In genomic region chr7:15684834-15685233, GRCh38 we compare ENCODE assay signal across 1 cellular context.
TF ChIP-seq lines count a peak whose summit lies in the region.

No MANE protein-coding gene starts in this region.

TF ChIP-seq in H1, 55 proteins besides CTCF, POLR2A, EP300 and RAD21 (continued from another document):
- TF ChIP-seq EZH2 (IDR thresholded peaks at IDR 0.05; ENCODE audit: low read depth, low read length, severe bottlenecking) (no peak), USF2 (IDR thresholded peaks at IDR 0.05; ENCODE audit: low read length) (no peak), SRF (IDR thresholded peaks at IDR 0.05; ENCODE audit: low read depth, low read length) (no peak), SAP30 (IDR thresholded peaks at IDR 0.05; ENCODE audit: insufficient read depth, insufficient replicate concordance, low read length) (no peak), CBX8 (IDR thresholded peaks at IDR 0.05; ENCODE audit: borderline replicate concordance, low read depth, low read length) (no peak), E2F6 (IDR thresholded peaks at IDR 0.05) (no peak), CEBPB (IDR thresholded peaks at IDR 0.05; ENCODE audit: low read depth, low read length) (no peak), ASH2L (IDR thresholded peaks at IDR 0.05; ENCODE audit: low read length) (no peak), SP2 (IDR thresholded peaks at IDR 0.05; ENCODE audit: low read length) (no peak), FOSL1 (IDR thresholded peaks at IDR 0.05; ENCODE audit: insufficient read depth, low read depth, low read length) (no peak), BRCA1 (IDR thresholded peaks at IDR 0.05; ENCODE audit: low read depth, low read length) (no peak)
